8 cellular contexts compared by ENCODE assay signal in the genomic region with DNA sequence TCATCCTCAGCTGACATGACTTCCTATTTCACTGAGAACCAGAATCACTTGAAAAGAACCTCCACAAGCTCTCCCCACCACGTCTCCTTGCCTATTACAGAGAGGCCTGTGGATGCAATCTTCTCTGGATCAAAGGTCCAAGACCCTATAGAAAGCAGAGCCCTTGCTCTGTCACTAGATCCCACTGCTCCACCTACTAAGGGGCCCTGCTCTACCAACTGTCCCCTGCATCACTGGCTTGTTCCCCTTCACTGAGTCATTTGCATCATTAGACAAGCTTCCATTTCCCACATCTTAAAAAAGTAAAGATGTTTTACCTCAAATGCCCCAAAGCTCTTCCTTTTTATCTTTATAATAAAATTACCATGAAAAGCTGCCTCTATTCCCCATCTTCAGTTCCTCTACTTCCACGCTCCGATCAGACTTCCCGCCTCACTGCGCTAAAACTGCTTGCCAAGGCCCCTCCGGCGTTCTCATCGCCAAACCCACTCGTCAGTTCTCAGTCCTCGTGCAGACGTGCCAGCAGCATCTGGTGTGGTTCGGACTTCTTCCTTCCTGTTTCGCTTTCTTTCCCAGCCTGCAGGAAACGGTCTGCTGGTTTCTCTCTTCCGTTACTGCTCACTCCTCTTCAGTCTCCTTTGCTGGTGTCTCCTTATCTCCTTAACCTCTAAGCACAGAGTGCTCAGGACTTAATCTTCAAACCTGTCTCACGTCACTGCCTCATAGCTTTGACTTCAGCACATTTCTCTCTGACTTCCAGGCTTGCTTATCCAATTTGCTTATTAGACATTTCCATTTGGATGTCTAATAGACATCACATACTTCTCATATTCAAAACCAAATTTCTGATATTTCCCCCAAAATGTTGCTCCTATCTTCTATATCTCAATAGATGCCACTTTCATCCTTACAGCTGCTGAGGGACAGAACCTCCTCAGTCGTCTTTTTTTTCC. TPM values are rescaled to one million over a fixed set of nuclear protein-coding genes. Genes with fewer than 3 reads are reported as not detected.
DNase-seq lines count a peak whose midpoint lies in the region; ATAC-seq, FAIRE-seq and TF ChIP-seq lines count a peak whose summit lies in the region.

No MANE protein-coding gene starts in this region.

- no peaks in the 10 kb centered on the region for H3K27me3 Mint-ChIP-seq in activated T-cell treated with anti-CD3 and anti-CD28 coated beads, Interleukin-2, amount 50 U/mL, for 72 hours (ENCODE audit: low read depth)

- ATAC-seq in HG02571 (IDR thresholded peaks at IDR 0.05; ENCODE audit: unreplicated experiment): peak; percentile 76
- peak; percentile 83 to 85 for ATAC-seq in activated T-cell treated with anti-CD3 and anti-CD28 coated beads, Interleukin-2, amount 50 U/mL, for 72 hours (replicated peaks in 1 of 2)

- peak overlapping the region in 20 of 21 experiments; percentile 53 to 95 (median 78) for H3K27ac ChIP-seq in skin epidermis

- peaks cover 0 to 1% of the 10 kb centered on the region in 2 donors for H3K9me3 Mint-ChIP-seq in activated T-cell treated with anti-CD3 and anti-CD28 coated beads, Interleukin-2, amount 50 U/mL, for 72 hours

- no peaks in the 10 kb centered on the region for H3K36me3 Mint-ChIP-seq in activated T-cell treated with anti-CD3 and anti-CD28 coated beads, Interleukin-2, amount 50 U/mL, for 72 hours (ENCODE audit: insufficient read depth in 2 of 2)

- H3K4me3 ChIP-seq in GM12865 (ENCODE audit: low read depth, low read length): peak overlapping the region; percentile 66
- peak overlapping the region in 6 of 7 experiments; percentile 17 to 30 (median 20) for H3K4me3 ChIP-seq in skin epidermis

- intact Hi-C loops in head of caudate nucleus (cut with DNase I): loop anchor here (10.0 kb wide), 1 partner anchor 82 kb away; no protein-coding TSS in a partner anchor

- TF ChIP-seq CTCF in GM12865 (IDR thresholded peaks at IDR 0.05; ENCODE audit: insufficient read depth, low read depth, low read length, missing control alignments): no peak

- H3K4me1 Mint-ChIP-seq in activated T-cell treated with anti-CD3 and anti-CD28 coated beads, Interleukin-2, amount 50 U/mL, for 72 hours (ENCODE audit: low read depth): peaks cover 21% of the 10 kb centered on the region

- no peak for FAIRE-seq in RCC 7860 (lab: Jason Lieb, UNC)

- DNase-seq in GM12865 (ENCODE audit: low read depth): peak; percentile 95
- peak; percentile 64 for DNase-seq in NCI-H82 (lab: John Stamatoyannopoulos, UW)
- peak; percentile 61 to 70 for DNase-seq in activated T-cell treated with anti-CD3 and anti-CD28 coated beads, Interleukin-2, amount 50 U/mL, for 72 hours
- DNase-seq in head of caudate nucleus: peak in 40 of 42 donors; percentile 19 to 79 (median 57)
- no peak for DNase-seq in HuH-7.5 (ENCODE audit: low spot score)
- no peak for DNase-seq in RCC 7860 (ENCODE audit: low spot score)

- no peak overlapping the region for H3K27ac Mint-ChIP-seq in activated T-cell treated with anti-CD3 and anti-CD28 coated beads, Interleukin-2, amount 50 U/mL, for 72 hours

- no peak overlapping the region for H3K4me3 Mint-ChIP-seq in activated T-cell treated with anti-CD3 and anti-CD28 coated beads, Interleukin-2, amount 50 U/mL, for 72 hours

RNA-seq across cellular contexts. Expression of a gene that starts 40.5 kb away (rescaled TPM):
- total RNA-seq in activated T-cell treated with anti-CD3 and anti-CD28 coated beads, Interleukin-2, amount 50 U/mL, for 72 hours: 1 to 10 TPM; 2.6 to 2.7 TPM

Comparison
In these comparisons a context has a peak if more than half of its experiments do, and no peak if none do; other contexts are left out.
1. DNase-seq: peak in GM12865 (single experiment), NCI-H82 (single experiment), activated T-cell treated with anti-CD3 and anti-CD28 coated beads, Interleukin-2, amount 50 U/mL, for 72 hours (2 of 2) and head of caudate nucleus (40 of 42); none in HuH-7.5 (single experiment) and RCC 7860 (single experiment).